Comparison of ENCODE assay signal across 28 cellular contexts in genomic region chr16:67764153-67764552, GRCh38.
"Had no signal": no experiment of that assay in that cellular context is flagged by ENCODE, and none has a peak within 500 bp of the region (broad histone marks: within the 10 kb centered on the region; RNA-seq: fewer than 3 reads in every experiment).

No MANE protein-coding gene starts in this region.

- H3K9me3 ChIP-seq: body of pancreas had no signal

- H3K27ac Mint-ChIP-seq: activated CD8-positive, alpha-beta T cell treated with anti-CD3 and anti-CD28 coated beads, Interleukin-2, amount 10 ng/mL, durations not matched to agents 7 days and 5 days; activated naive CD4-positive, alpha-beta T cell treated with anti-CD3 and anti-CD28 coated beads, Interleukin-2, amount 50 U/mL, for 24 hours; activated naive CD8-positive, alpha-beta T cell treated with anti-CD3 and anti-CD28 coated beads, Interleukin-2, amount 10 ng/mL, durations not matched to agents 7 days and 5 days; activated T-cell treated with anti-CD3 and anti-CD28 coated beads, Interleukin-2, amount 50 U/mL, for 24 hours; activated T-helper 2 cell treated with anti-CD3 and anti-CD28 coated beads, Interferon-gamma antibody, Interleukin-2, Interleukin-4, amounts not matched to agents 10 μg/mL and 5 μg/mL and 100 μg/mL, durations not matched to agents 14 hours and 24 hours and 36 hours; T-helper 2 cell treated with Interferon-gamma antibody and Interleukin-4, amounts not matched to agents 5 μg/mL and 100 μg/mL, for 36 hours had no signal

- DNase-seq: activated CD4-positive, alpha-beta T cell treated with anti-CD3 and anti-CD28 coated beads for 1 hour; activated CD4-positive, alpha-beta T cell treated with anti-CD3 and anti-CD28 coated beads for 48 hours; activated CD4-positive, alpha-beta T cell treated with anti-CD3 and anti-CD28 coated beads, Interleukin-2, amount 50 U/mL, for 4 hours; activated CD4-positive, CD25-positive, alpha-beta regulatory T cell; activated CD8-positive, alpha-beta T cell treated with anti-CD3 and anti-CD28 coated beads, Interleukin-2, amount 10 ng/mL, durations not matched to agents 7 days and 5 days; activated gamma-delta T cell; activated naive CD4-positive, alpha-beta T cell treated with Interleukin-2 at 50 U/mL for 16 hours; activated naive CD8-positive, alpha-beta T cell treated with anti-CD3 and anti-CD28 coated beads, Interleukin-2, amount 10 ng/mL, durations not matched to agents 7 days and 5 days; activated T-cell treated with anti-CD3 and anti-CD28 coated beads, Interleukin-2, amount 50 U/mL, for 24 hours; amygdala; body of pancreas; caudate nucleus; cerebellar nuclear complex; Karpas-422; KBM-7; NCI-H1105; NCI-H1417 treated with DMSO at 0.1 percent for 48 hours; NCI-H187 treated with DMSO at 0.1 percent for 48 hours; NCI-H2081 treated with DMSO at 0.1 percent for 48 hours; NCI-H226; NCI-H524 treated with DMSO at 0.1 percent for 48 hours; OCI-M1; Right ventricle myocardium superior; SW 1271; WERI-Rb-1 had no signal

- H3K4me3 Mint-ChIP-seq: activated CD8-positive, alpha-beta T cell treated with anti-CD3 and anti-CD28 coated beads, Interleukin-2, amount 10 ng/mL, durations not matched to agents 7 days and 5 days; activated naive CD4-positive, alpha-beta T cell treated with anti-CD3 and anti-CD28 coated beads, Interleukin-2, amount 50 U/mL, for 24 hours; activated naive CD8-positive, alpha-beta T cell treated with anti-CD3 and anti-CD28 coated beads, Interleukin-2, amount 10 ng/mL, durations not matched to agents 7 days and 5 days; activated T-cell treated with anti-CD3 and anti-CD28 coated beads, Interleukin-2, amount 50 U/mL, for 24 hours; T-helper 2 cell treated with Interferon-gamma antibody and Interleukin-4, amounts not matched to agents 5 μg/mL and 100 μg/mL, for 36 hours had no signal

- H3K9me3 Mint-ChIP-seq: activated naive CD4-positive, alpha-beta T cell treated with anti-CD3 and anti-CD28 coated beads, Interleukin-2, amount 50 U/mL, for 24 hours; activated naive CD8-positive, alpha-beta T cell treated with anti-CD3 and anti-CD28 coated beads, Interleukin-2, amount 10 ng/mL, durations not matched to agents 7 days and 5 days; activated T-cell treated with anti-CD3 and anti-CD28 coated beads, Interleukin-2, amount 50 U/mL, for 24 hours; activated T-helper 2 cell treated with anti-CD3 and anti-CD28 coated beads, Interferon-gamma antibody, Interleukin-2, Interleukin-4, amounts not matched to agents 10 μg/mL and 5 μg/mL and 100 μg/mL, durations not matched to agents 14 hours and 24 hours and 36 hours; T-helper 2 cell treated with Interferon-gamma antibody and Interleukin-4, amounts not matched to agents 5 μg/mL and 100 μg/mL, for 36 hours had no signal

- H3K27me3 Mint-ChIP-seq: activated naive CD4-positive, alpha-beta T cell treated with anti-CD3 and anti-CD28 coated beads, Interleukin-2, amount 50 U/mL, for 24 hours; activated naive CD8-positive, alpha-beta T cell treated with anti-CD3 and anti-CD28 coated beads, Interleukin-2, amount 10 ng/mL, durations not matched to agents 7 days and 5 days; activated T-cell treated with anti-CD3 and anti-CD28 coated beads, Interleukin-2, amount 50 U/mL, for 24 hours had no signal

- H3K27ac ChIP-seq: body of pancreas, WERI-Rb-1 had no signal

- H3K27me3 ChIP-seq: body of pancreas had no signal

- H3K4me3 ChIP-seq: body of pancreas had no signal

- ATAC-seq: activated CD8-positive, alpha-beta T cell treated with anti-CD3 and anti-CD28 coated beads, Interleukin-2, amount 10 ng/mL, durations not matched to agents 7 days and 5 days; body of pancreas had no signal

- H3K4me1 ChIP-seq: body of pancreas had no signal
